In genomic region chr11:36240178-36240577, GRCh38 we compare ENCODE assay signal across 26 cellular contexts. TPM values are rescaled to one million over a fixed set of nuclear protein-coding genes. Genes with fewer than 3 reads are reported as not detected.
DNase-seq lines count a peak whose midpoint lies in the region; ATAC-seq, FAIRE-seq and TF ChIP-seq lines count a peak whose summit lies in the region.
"Had no signal": no experiment of that assay in that cellular context is flagged by ENCODE, and none has a peak within 500 bp of the region (broad histone marks: within the 10 kb centered on the region; RNA-seq: fewer than 3 reads in every experiment).

No MANE protein-coding gene starts in this region.

- peaks cover 6% of the 10 kb centered on the region for H3K27me3 Mint-ChIP-seq in astrocyte (ENCODE audit: low read depth, unreplicated experiment)
- H3K27me3 Mint-ChIP-seq in activated CD8-positive, alpha-beta T cell treated with anti-CD3 and anti-CD28 coated beads for 36 hours, result peaks cover 1% of the 10 kb centered on the region

- no peak overlapping the region for H3K9ac ChIP-seq in astrocyte (ENCODE audit: low read length)

- H3K9me3 ChIP-seq in astrocyte (ENCODE audit: insufficient read depth, low read depth, low read length), result no peaks in the 10 kb centered on the region
- H3K9me3 ChIP-seq: Caco-2, MG63 had no signal

- ATAC-seq in activated CD8-positive, alpha-beta T cell treated with anti-CD3 and anti-CD28 coated beads for 36 hours, result no peak
- ATAC-seq in HG02642 (IDR thresholded peaks at IDR 0.05; ENCODE audit: poor library complexity, unreplicated experiment), result no peak
- ATAC-seq: CD8-positive, alpha-beta T cell; HCT116; PC-3; SK-N-SH treated with all-trans-retinoic acid at 6 μM for 48 hours had no signal

- TF ChIP-seq CTCF in AG10803 (conservative IDR thresholded peaks at IDR 0.05; ENCODE audit: low read length), result no peak
- TF ChIP-seq CTCF in astrocyte (IDR thresholded peaks at IDR 0.05; ENCODE audit: insufficient read depth, low read depth, low read length), result no peak
- TF ChIP-seq CTCF in fibroblast of mammary gland (conservative IDR thresholded peaks at IDR 0.05; ENCODE audit: control insufficient read depth, insufficient read depth, low read depth, low read length), result no peak
- TF ChIP-seq CTCF in activated CD8-positive, alpha-beta T cell treated with anti-CD3 and anti-CD28 coated beads for 36 hours (IDR thresholded peaks at IDR 0.05), result no peak
- TF ChIP-seq CTCF in brain microvascular endothelial cell (IDR thresholded peaks at IDR 0.05; ENCODE audit: low read depth, low read length, missing control alignments), result no peak

- in situ Hi-C loops in brain microvascular endothelial cell (cut with HindIII; ENCODE audit: low pct_ligation_motif_present, low sequenced_read_pairs), result no loop called here

- H3K4me3 ChIP-seq in AG10803 (ENCODE audit: low read length), result no peak overlapping the region
- H3K4me3 ChIP-seq in astrocyte (ENCODE audit: insufficient read depth, low read depth, low read length), result no peak overlapping the region
- no peak overlapping the region for H3K4me3 ChIP-seq in fibroblast of mammary gland (ENCODE audit: control insufficient read depth, low read depth, low read length)
- no peak overlapping the region for H3K4me3 ChIP-seq in brain microvascular endothelial cell (ENCODE audit: low read depth, low read length)
- H3K4me3 ChIP-seq: MG63, SJCRH30 had no signal

- H3K9me3 Mint-ChIP-seq in astrocyte (ENCODE audit: unreplicated experiment), result peaks cover 1% of the 10 kb centered on the region
- no peaks in the 10 kb centered on the region for H3K9me3 Mint-ChIP-seq in activated CD8-positive, alpha-beta T cell treated with anti-CD3 and anti-CD28 coated beads for 36 hours
- H3K9me3 Mint-ChIP-seq: CD8-positive, alpha-beta T cell had no signal

- H3K36me3 ChIP-seq in astrocyte (ENCODE audit: insufficient read depth, low read length) (no peaks in the 10 kb centered on the region), brain microvascular endothelial cell (replicated peaks) (no peaks in the 10 kb centered on the region)
- H3K36me3 ChIP-seq: MG63 had no signal

- H3K27me3 ChIP-seq in astrocyte (ENCODE audit: insufficient read depth, low read length), result no peaks in the 10 kb centered on the region
- H3K27me3 ChIP-seq in brain microvascular endothelial cell (replicated peaks), result no peaks in the 10 kb centered on the region
- H3K27me3 ChIP-seq: MG63, SJCRH30 had no signal

- H3K79me2 ChIP-seq in astrocyte (ENCODE audit: insufficient read depth, low read length), result no peaks in the 10 kb centered on the region

- H3K27ac Mint-ChIP-seq in astrocyte (ENCODE audit: unreplicated experiment), result no peak overlapping the region
- H3K27ac Mint-ChIP-seq in activated CD8-positive, alpha-beta T cell treated with anti-CD3 and anti-CD28 coated beads for 36 hours, result no peak overlapping the region
- H3K27ac Mint-ChIP-seq: CD8-positive, alpha-beta T cell had no signal

- peaks cover 6% of the 10 kb centered on the region for H3K4me1 Mint-ChIP-seq in astrocyte (ENCODE audit: low read depth, unreplicated experiment)
- H3K4me1 Mint-ChIP-seq in activated CD8-positive, alpha-beta T cell treated with anti-CD3 and anti-CD28 coated beads for 36 hours (ENCODE audit: low read depth), result no peaks in the 10 kb centered on the region

- CTCF ChIA-PET in activated CD8-positive, alpha-beta T cell treated with anti-CD3 and anti-CD28 coated beads for 36 hours (lab: Charles Lee), result no interaction called here

- no peak overlapping the region for H3K27ac ChIP-seq in astrocyte (ENCODE audit: low read depth, low read length)
- no peak overlapping the region for H3K27ac ChIP-seq in brain microvascular endothelial cell
- H3K27ac ChIP-seq: C4-2B, HL-60, SJCRH30 had no signal

- no peak overlapping the region for H3K4me2 ChIP-seq in astrocyte (ENCODE audit: low read length)

- H3K36me3 Mint-ChIP-seq in astrocyte (ENCODE audit: low read depth, unreplicated experiment), result peaks cover 2% of the 10 kb centered on the region
- no peaks in the 10 kb centered on the region for H3K36me3 Mint-ChIP-seq in activated CD8-positive, alpha-beta T cell treated with anti-CD3 and anti-CD28 coated beads for 36 hours (ENCODE audit: low read depth)
- H3K36me3 Mint-ChIP-seq: CD8-positive, alpha-beta T cell had no signal

- no peak overlapping the region for H3K4me3 Mint-ChIP-seq in astrocyte (ENCODE audit: unreplicated experiment)
- H3K4me3 Mint-ChIP-seq in activated CD8-positive, alpha-beta T cell treated with anti-CD3 and anti-CD28 coated beads for 36 hours, result no peak overlapping the region
- H3K4me3 Mint-ChIP-seq: CD8-positive, alpha-beta T cell had no signal

- POLR2A ChIA-PET in activated CD8-positive, alpha-beta T cell treated with anti-CD3 and anti-CD28 coated beads for 36 hours (lab: Charles Lee), result no interaction called here

- no peak overlapping the region for H2AFZ ChIP-seq in astrocyte (ENCODE audit: low read depth, low read length)

- H3K4me1 ChIP-seq in astrocyte (ENCODE audit: insufficient read depth, low read length), result peaks cover 4% of the 10 kb centered on the region
- H3K4me1 ChIP-seq: Caco-2, SJCRH30 had no signal

- no peak for FAIRE-seq in astrocyte (lab: Jason Lieb, UNC)
- FAIRE-seq: GM18507, H1 had no signal

- no peaks in the 10 kb centered on the region for H4K20me1 ChIP-seq in astrocyte (ENCODE audit: insufficient read depth, low read length)

- intact Hi-C loops in activated CD8-positive, alpha-beta T cell treated with anti-CD3 and anti-CD28 coated beads for 36 hours (cut with micrococcal nuclease), result no loop called here

- DNase-seq in AG10803 (ENCODE audit: low read depth), result peak; percentile 30
- peak; percentile 10 for DNase-seq in ELR (ENCODE audit: low read depth)
- DNase-seq in astrocyte (ENCODE audit: low read depth), result peak; percentile 41
- DNase-seq in fibroblast of mammary gland (ENCODE audit: low read depth), result peak; percentile 43
- DNase-seq in NCI-H1417 (lab: John Stamatoyannopoulos, UW), result no peak
- no peak for DNase-seq in activated CD8-positive, alpha-beta T cell treated with anti-CD3 and anti-CD28 coated beads for 36 hours
- no peak for DNase-seq in brain microvascular endothelial cell
- DNase-seq: 8988T; Caco-2; CD8-positive, alpha-beta T cell; Kasumi-1; MG63; NCI-H1105 treated with DMSO at 0.1 percent for 48 hours; NCI-H2029; NCI-H526; NCI-H82; NK-92 treated with Interleukin-12 subunit alpha and Interleukin-12 subunit beta, amount 100 ng/mL, for 24 hours; PC-3; SJCRH30 had no signal

RNA-seq across cellular contexts. Expression of gene COMMD9, which starts 49.0 kb away (rescaled TPM):
- total RNA-seq in astrocyte, result 77.6 and 78.4 TPM in 2 replicates
- 10 to 100 TPM; 34.8 to 36.8 TPM for total RNA-seq in activated CD8-positive, alpha-beta T cell treated with anti-CD3 and anti-CD28 coated beads for 36 hours

RNA-seq across cellular contexts. Expression of gene PRR5L, which starts 55.9 kb away (rescaled TPM):
- total RNA-seq in astrocyte, result 55.6 and 56.0 TPM in 2 replicates
- 1 to 10 TPM; 7.0 to 8.1 TPM for total RNA-seq in activated CD8-positive, alpha-beta T cell treated with anti-CD3 and anti-CD28 coated beads for 36 hours
- total RNA-seq: Caco-2 had no signal

Comparison
In these comparisons a context has a peak if more than half of its experiments do, and no peak if none do; other contexts are left out.
1. DNase-seq: peak in AG10803 (single experiment), ELR (single experiment), astrocyte (single experiment) and fibroblast of mammary gland (single experiment); none in NCI-H1417 (0 of 3), activated CD8-positive, alpha-beta T cell treated with anti-CD3 and anti-CD28 coated beads for 36 hours (single experiment) and brain microvascular endothelial cell (single experiment).